Comparison of ENCODE assay signal across 9 cellular contexts in the genomic region with DNA sequence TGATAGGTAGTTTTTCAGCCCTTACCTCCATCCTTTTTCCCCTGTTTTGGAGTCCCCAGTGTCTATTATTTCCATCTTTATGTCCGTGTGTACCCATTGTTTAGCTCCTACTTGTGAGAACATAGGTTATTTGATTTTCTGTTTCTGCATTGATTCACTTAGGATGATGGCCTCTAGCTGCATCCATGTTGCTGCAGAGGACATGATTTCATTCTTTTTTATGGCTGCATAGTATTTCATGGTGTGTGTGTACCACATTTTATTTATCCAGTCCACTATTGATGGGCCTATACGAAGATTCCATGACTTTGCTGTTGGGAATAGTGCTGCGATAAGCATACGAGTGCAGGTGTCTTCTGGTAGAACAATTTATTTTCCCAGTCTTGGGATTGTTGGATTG.
"Had no signal": no experiment of that assay in that cellular context is flagged by ENCODE, and none has a peak within 500 bp of the region (broad histone marks: within the 10 kb centered on the region; RNA-seq: fewer than 3 reads in every experiment).

No MANE protein-coding gene starts in this region.

- H3K4me3 ChIP-seq: GM23248 had no signal

- DNase-seq: GM23248, GOT3, H9, Karpas-422, KBM-7 had no signal

- ATAC-seq: HCT116 had no signal

- H3K27ac ChIP-seq: GM23248, HL-60, KMS-11 had no signal

- H3K4me1 Mint-ChIP-seq: IgD-negative memory B cell had no signal

- H3K4me3 Mint-ChIP-seq: H9, IgD-negative memory B cell had no signal

- H3K27me3 Mint-ChIP-seq: IgD-negative memory B cell had no signal

- H3K27ac Mint-ChIP-seq: H9, IgD-negative memory B cell had no signal

- H3K4me2 ChIP-seq: KMS-11 had no signal
